Comparison of ENCODE assay signal across 21 cellular contexts in genomic region chr10:12679636-12680035, GRCh38.
"Had no signal": no experiment of that assay in that cellular context is flagged by ENCODE, and none has a peak within 500 bp of the region (broad histone marks: within the 10 kb centered on the region; RNA-seq: fewer than 3 reads in every experiment).

No MANE protein-coding gene starts in this region.

- H3K27ac ChIP-seq: SJSA1, SK-N-MC had no signal

- H3K27me3 ChIP-seq: MG63, SJSA1 had no signal

- DNase-seq: IMR-90, Karpas-422, KG1, MG63, NCI-H1092, NCI-H1105 treated with DMSO at 0.1 percent for 48 hours, NCI-H1417 treated with DMSO at 0.1 percent for 48 hours, NCI-H146, NCI-H1694 treated with DMSO at 0.1 percent for 48 hours, NCI-H1930, NCI-H2081, NCI-H2107, NCI-H2227 treated with DMSO at 0.1 percent for 48 hours, NCI-H526, Right ventricle myocardium superior, RPMI8226, SIG-M5, SW 1271 had no signal

- H3K4me1 ChIP-seq: SJSA1 had no signal

- H3K36me3 ChIP-seq: MG63, SJSA1 had no signal

- ATAC-seq: HepG2 had no signal

- H3K9me3 ChIP-seq: MG63, SJSA1 had no signal

- H3K4me3 ChIP-seq: MG63, SJSA1, SK-N-MC had no signal
